8 cellular contexts compared by ENCODE assay signal in genomic region chr1:224430511-224431113, GRCh38. TPM values are rescaled to one million over a fixed set of nuclear protein-coding genes. Genes with fewer than 3 reads are reported as not detected.
DNase-seq lines count a peak whose midpoint lies in the region; ATAC-seq and TF ChIP-seq lines count a peak whose summit lies in the region.

No MANE protein-coding gene starts in this region.

- peak overlapping the region; percentile 13; the same call in 1 of the 2 replicates for H3K4me3 ChIP-seq in BE2C (ENCODE audit: low read depth, low read length)
- H3K4me3 ChIP-seq in subcutaneous abdominal adipose tissue (ENCODE audit: low read depth in 1 of 5, low read length in 5 of 5) = peak overlapping the region in 4 of 5 donors; percentile 22 to 47 (median 26)
- no peak overlapping the region for H3K4me3 ChIP-seq in neuronal stem cell (ENCODE audit: low read length in 2 of 2)

- H3K4ac ChIP-seq in neuronal stem cell (ENCODE audit: low read length) = no peak overlapping the region

- H3K79me1 ChIP-seq in neuronal stem cell (ENCODE audit: low read depth, low read length) = peaks cover 5% of the 10 kb centered on the region

- H2BK15ac ChIP-seq in neuronal stem cell (ENCODE audit: low read length) = no peak overlapping the region

- H3K9me3 ChIP-seq in BE2C (no peaks in the 10 kb centered on the region), subcutaneous abdominal adipose tissue (ENCODE audit: control insufficient read depth in 5 of 5, low read length in 5 of 5) (no peaks in the 10 kb centered on the region), neuronal stem cell (replicated peaks in 1 of 2; ENCODE audit: control insufficient read depth in 2 of 2, insufficient read depth in 1 of 2, low read depth in 1 of 2, low read length in 2 of 2) (no peaks in the 10 kb centered on the region)

- H3K27ac ChIP-seq in subcutaneous abdominal adipose tissue (ENCODE audit: low read depth, low read length) (peak overlapping the region; percentile 89), neuronal stem cell (replicated peaks; ENCODE audit: low read length) (no peak overlapping the region)

- H2BK5ac ChIP-seq in neuronal stem cell (ENCODE audit: low read length) = no peak overlapping the region

- no peak overlapping the region for H2BK120ac ChIP-seq in neuronal stem cell (ENCODE audit: low read depth, low read length)

- H2AK5ac ChIP-seq in neuronal stem cell (ENCODE audit: low read depth, low read length) = no peak overlapping the region

- peak overlapping the region in 3 of 5 donors; percentile 21 to 66 (median 64) for H3K9ac ChIP-seq in subcutaneous abdominal adipose tissue (ENCODE audit: low read length in 5 of 5)
- H3K9ac ChIP-seq in neuronal stem cell (ENCODE audit: low read depth, low read length, poor library complexity) = no peak overlapping the region

- H3K9me3 Mint-ChIP-seq in activated naive CD8-positive, alpha-beta T cell (ENCODE audit: low read depth) = no peaks in the 10 kb centered on the region

- H3K4me3 Mint-ChIP-seq in activated naive CD8-positive, alpha-beta T cell = peak overlapping the region; percentile 81

- H3K4me1 ChIP-seq in BE2C = no peaks in the 10 kb centered on the region; the same call in 1 of the 2 replicates
- H3K4me1 ChIP-seq in subcutaneous abdominal adipose tissue (ENCODE audit: control insufficient read depth in 5 of 5, insufficient read depth in 5 of 5, low read length in 5 of 5) = peaks cover 6 to 47% (median 46%) of the 10 kb centered on the region in 5 donors
- peaks cover 10 to 17% of the 10 kb centered on the region in 2 donors for H3K4me1 ChIP-seq in neuronal stem cell (ENCODE audit: control insufficient read depth in 2 of 2, insufficient read depth in 1 of 2, low read depth in 1 of 2, low read length in 2 of 2)

- peak overlapping the region; percentile 91 for H3K27ac Mint-ChIP-seq in activated naive CD8-positive, alpha-beta T cell

- H4K8ac ChIP-seq in neuronal stem cell (ENCODE audit: low read depth, low read length) = no peak overlapping the region

- no peak overlapping the region for H3K18ac ChIP-seq in neuronal stem cell (ENCODE audit: low read length)

- H3K36me3 ChIP-seq in BE2C (peaks cover 19% of the 10 kb centered on the region), subcutaneous abdominal adipose tissue (ENCODE audit: control insufficient read depth in 5 of 5, insufficient read depth in 5 of 5, low read length in 5 of 5) (peaks cover under 1 to 12% (median 3%) of the 10 kb centered on the region in 5 donors), neuronal stem cell (replicated peaks in 1 of 2; ENCODE audit: control insufficient read depth in 2 of 2, insufficient read depth in 2 of 2, low read length in 2 of 2) (peaks cover 3 to 60% of the 10 kb centered on the region in 2 donors)

- H3K27me3 Mint-ChIP-seq in activated naive CD8-positive, alpha-beta T cell = no peaks in the 10 kb centered on the region

- H4K91ac ChIP-seq in neuronal stem cell (ENCODE audit: low read depth, low read length, poor library complexity) = no peak overlapping the region

- no peak overlapping the region for H2BK12ac ChIP-seq in neuronal stem cell (ENCODE audit: low read length)

- H3K14ac ChIP-seq in neuronal stem cell (ENCODE audit: low read length) = no peak overlapping the region

- DNase-seq in BE2C = no peak
- DNase-seq in M059J (ENCODE audit: low read depth) = peak; percentile 82
- DNase-seq in iris pigment epithelial cell (ENCODE audit: low read depth) = peak; percentile 82
- no peak for DNase-seq in posterior cingulate gyrus
- no peak for DNase-seq in neuronal stem cell (ENCODE audit: low spot score)

- H3K4me1 Mint-ChIP-seq in activated naive CD8-positive, alpha-beta T cell (ENCODE audit: low read depth) = peaks cover 54% of the 10 kb centered on the region

- H3K36me3 Mint-ChIP-seq in activated naive CD8-positive, alpha-beta T cell = peaks cover 7% of the 10 kb centered on the region

- no peak overlapping the region for H2AFZ ChIP-seq in neuronal stem cell (ENCODE audit: low read length)

- no peak overlapping the region for H3K4me2 ChIP-seq in neuronal stem cell (ENCODE audit: insufficient read depth, low read length, poor library complexity, severe bottlenecking)

- H3K23ac ChIP-seq in neuronal stem cell (ENCODE audit: low read depth, low read length, poor library complexity) = no peak overlapping the region

- no CpG with 5 or more reads among the region's 2 CpGs for WGBS in neuronal stem cell (ENCODE audit: extremely low coverage in 2 of 2, insufficient read length in 2 of 2, insufficient replicate concordance in 1 of 2), 2 donors

- H3K27me3 ChIP-seq in BE2C (no peaks in the 10 kb centered on the region), subcutaneous abdominal adipose tissue (ENCODE audit: control insufficient read depth in 5 of 5, insufficient read depth in 4 of 5, low read length in 5 of 5) (no peaks in the 10 kb centered on the region), neuronal stem cell (ENCODE audit: control insufficient read depth in 3 of 3, insufficient read depth in 3 of 3, low read depth in 1 of 3, low read length in 3 of 3) (no peaks in the 10 kb centered on the region)

- intact Hi-C loops in posterior cingulate gyrus (cut with DNase I) = loop anchor here (10.0 kb wide), 1 partner anchor 316 kb away; the partner anchor contains the start of gene FBXO28

- peak; percentile 30 for ATAC-seq in GM18858 (IDR thresholded peaks at IDR 0.05; ENCODE audit: unreplicated experiment)

- no peak for TF ChIP-seq CTCF in BE2C (IDR thresholded peaks at IDR 0.05; ENCODE audit: low read depth, low read length)

RNA-seq across cellular contexts. Expression of gene WDR26, which starts 4.0 kb away (rescaled TPM):
- polyA plus RNA-seq in BE2C (2012; ENCODE audit: insufficient read depth, insufficient read length, low read depth) = 56.3 TPM
- 37.9 and 58.6 TPM in 2 replicates for total RNA-seq in M059J (2014; rRNA removed; shearing (Covaris generic))
- 32.0 TPM for polyA plus RNA-seq in neuronal stem cell (2013, experiment 1 of 2)
- 32.0 TPM for polyA plus RNA-seq in neuronal stem cell (2013, experiment 2 of 2)

Comparison
In these comparisons a context has a peak if more than half of its experiments do, and no peak if none do; other contexts are left out.
1. DNase-seq: peak in M059J (single experiment) and iris pigment epithelial cell (single experiment); none in BE2C (single experiment), posterior cingulate gyrus (0 of 10) and neuronal stem cell (single experiment).
2. H3K4me3 ChIP-seq: peak in BE2C (single experiment) and subcutaneous abdominal adipose tissue (4 of 5); none in neuronal stem cell (0 of 2).